8 cellular contexts compared by ENCODE assay signal in genomic region chr14:96039633-96040311, GRCh38. TPM values are rescaled to one million over a fixed set of nuclear protein-coding genes. Genes with fewer than 3 reads are reported as not detected.
DNase-seq lines count a peak whose midpoint lies in the region; ATAC-seq and TF ChIP-seq lines count a peak whose summit lies in the region.

No MANE protein-coding gene starts in this region.

- H3K4me3 ChIP-seq in fibroblast of lung (replicated peaks in 1 of 4; ENCODE audit: control extremely low read depth in 1 of 4, insufficient read depth in 1 of 4, low read depth in 3 of 4, low read length in 4 of 4) = peak overlapping the region; percentile 75 to 91 (median 86)

- TF ChIP-seq CTCF in CD14-positive monocyte (IDR thresholded peaks at IDR 0.05) (no peak), fibroblast of lung (conservative IDR thresholded peaks at IDR 0.05 in 1 of 2, IDR thresholded peaks at IDR 0.05 in 1 of 2; ENCODE audit: low read depth in 1 of 2, low read length in 2 of 2) (peak; percentile 6 to 7)

- H3K36me3 Mint-ChIP-seq in CD14-positive monocyte = no peaks in the 10 kb centered on the region
- no peaks in the 10 kb centered on the region for H3K36me3 Mint-ChIP-seq in naive thymus-derived CD8-positive, alpha-beta T cell

- H3K4me3 Mint-ChIP-seq in CD14-positive monocyte = peak overlapping the region; percentile 48 to 74
- H3K4me3 Mint-ChIP-seq in naive thymus-derived CD8-positive, alpha-beta T cell = peak overlapping the region; percentile 74 to 89 (median 82)

- peak overlapping the region; percentile 54 for H2AFZ ChIP-seq in fibroblast of lung (ENCODE audit: low read length)

- H3K4me2 ChIP-seq in fibroblast of lung (ENCODE audit: extremely low read depth, insufficient read depth, low read length) = peak overlapping the region; percentile 73

- H3K27me3 ChIP-seq in fibroblast of lung (ENCODE audit: control insufficient read depth, insufficient read depth, low read length) = peaks cover 2% of the 10 kb centered on the region

- H4K20me1 ChIP-seq in fibroblast of lung (ENCODE audit: control insufficient read depth, extremely low read depth, insufficient read depth, low read length) = no peaks in the 10 kb centered on the region

- no peak for DNase-seq in CD14-positive monocyte (ENCODE audit: low spot score)
- peak; percentile 20 to 30 for DNase-seq in activated CD4-positive, alpha-beta T cell treated with anti-CD3 and anti-CD28 coated beads, Interleukin-2, amount 50 U/mL, for 48 hours
- peak; percentile 27 to 34 for DNase-seq in fibroblast of lung (ENCODE audit: low read depth in 2 of 2)
- DNase-seq in naive thymus-derived CD8-positive, alpha-beta T cell = peak in 3 of 10 donors; percentile 15 to 19 (median 16)
- no peak for DNase-seq in OCI-M1 (lab: John Stamatoyannopoulos, UW)
- no peak for DNase-seq in NCI-H187 (lab: John Stamatoyannopoulos, UW)
- no peak for DNase-seq in HPDE6-E6E7 (ENCODE audit: extremely low spot score)

- peaks cover 12% of the 10 kb centered on the region for H3K4me1 ChIP-seq in fibroblast of lung (ENCODE audit: control insufficient read depth, extremely low read depth, insufficient read depth, low read length)

- H3K79me2 ChIP-seq in fibroblast of lung (ENCODE audit: control insufficient read depth, insufficient read depth, low read length) = peaks cover 10% of the 10 kb centered on the region

- peak; percentile 19 for ATAC-seq in HG02798 (IDR thresholded peaks at IDR 0.05; ENCODE audit: poor library complexity, unreplicated experiment)
- peak; percentile 57 to 64 for ATAC-seq in naive thymus-derived CD8-positive, alpha-beta T cell

- peak overlapping the region; percentile 80 for H3K27ac ChIP-seq in fibroblast of lung (ENCODE audit: insufficient read depth, low read length)

- POLR2A ChIA-PET in naive thymus-derived CD8-positive, alpha-beta T cell (lab: Charles Lee) = no interaction called here

- peak overlapping the region; percentile 86 for H3K9ac ChIP-seq in fibroblast of lung (ENCODE audit: insufficient read depth, low read length)

- peaks cover 2% of the 10 kb centered on the region for H3K36me3 ChIP-seq in fibroblast of lung (ENCODE audit: control insufficient read depth, insufficient read depth, low read length)

- peaks cover 54 to 61% (median 58%) of the 10 kb centered on the region in 3 donors for H3K27me3 Mint-ChIP-seq in CD14-positive monocyte (ENCODE audit: low read depth in 3 of 3)
- peaks cover 25 to 66% (median 42%) of the 10 kb centered on the region in 5 donors for H3K27me3 Mint-ChIP-seq in naive thymus-derived CD8-positive, alpha-beta T cell

- H3K27ac Mint-ChIP-seq in CD14-positive monocyte = no peak overlapping the region
- H3K27ac Mint-ChIP-seq in naive thymus-derived CD8-positive, alpha-beta T cell = peak overlapping the region in 3 of 10 donors; percentile 26 to 72 (median 56)

- intact Hi-C loops in CD14-positive monocyte (cut with micrococcal nuclease) = no loop called here

- peaks cover 0 to 9% (median 3%) of the 10 kb centered on the region in 7 donors for H3K9me3 Mint-ChIP-seq in CD14-positive monocyte
- H3K9me3 Mint-ChIP-seq in naive thymus-derived CD8-positive, alpha-beta T cell = no peaks in the 10 kb centered on the region

- peaks cover 8% of the 10 kb centered on the region for H3K4me1 Mint-ChIP-seq in CD14-positive monocyte
- H3K4me1 Mint-ChIP-seq in naive thymus-derived CD8-positive, alpha-beta T cell = peaks cover 16 to 35% (median 19%) of the 10 kb centered on the region in 4 donors

- H3K9me3 ChIP-seq in fibroblast of lung (ENCODE audit: control insufficient read depth, insufficient read depth, low read depth, low read length) = no peaks in the 10 kb centered on the region

RNA-seq across cellular contexts. Expression of gene C14orf132, which starts 0.6 kb away (rescaled TPM):
- not detected for polyA plus RNA-seq in CD14-positive monocyte
- 41.1 and 48.6 TPM in 2 replicates for total RNA-seq in fibroblast of lung
- polyA plus RNA-seq in fibroblast of lung = 12.1 and 20.6 TPM in 2 replicates
- polyA plus RNA-seq in fibroblast of lung (2012) = 16.9 and 27.0 TPM in 2 replicates
- 13.4 and 39.0 TPM in 2 replicates for polyA minus RNA-seq in fibroblast of lung (ENCODE audit: low replicate concordance)
- 1 to 10 TPM; 4.3 to 4.6 TPM for total RNA-seq in naive thymus-derived CD8-positive, alpha-beta T cell
- polyA plus RNA-seq in naive thymus-derived CD8-positive, alpha-beta T cell = under 1 TPM in 2 of 3 donors, not detected in 1; 0.57 to 0.64 TPM

Comparison
In these comparisons a context has a peak if more than half of its experiments do, and no peak if none do; other contexts are left out.
1. DNase-seq: peak in activated CD4-positive, alpha-beta T cell treated with anti-CD3 and anti-CD28 coated beads, Interleukin-2, amount 50 U/mL, for 48 hours (2 of 2) and fibroblast of lung (2 of 2); none in CD14-positive monocyte (single experiment), OCI-M1 (single experiment), NCI-H187 (0 of 2) and HPDE6-E6E7 (single experiment).